8 cellular contexts compared by ENCODE assay signal in genomic region chr11:125625225-125625593, GRCh38. TPM values are rescaled to one million over a fixed set of nuclear protein-coding genes. Genes with fewer than 3 reads are reported as not detected.
DNase-seq lines count a peak whose midpoint lies in the region; ATAC-seq and TF ChIP-seq lines count a peak whose summit lies in the region.

No MANE protein-coding gene starts in this region.

- ATAC-seq in body of pancreas (peak; percentile 59), left lung (peak; percentile 54), HG02610 (IDR thresholded peaks at IDR 0.05; ENCODE audit: unreplicated experiment) (no peak)

- intact Hi-C loops in body of pancreas (cut with DNase I) (loop anchor here (10.0 kb wide), 1 partner anchor 50 kb away; no protein-coding TSS in a partner anchor), left lung (cut with DNase I) (no loop called here), transverse colon (cut with DNase I; ENCODE audit: low total_unique reads) (no loop called here)

- H3K9ac ChIP-seq in ES-I3 (ENCODE audit: low read depth, low read length) = peak overlapping the region; percentile 91

- H3K9me3 ChIP-seq in ES-I3 (ENCODE audit: control insufficient read depth, insufficient read depth, low read length) (no peaks in the 10 kb centered on the region), body of pancreas (no peaks in the 10 kb centered on the region), left lung (no peaks in the 10 kb centered on the region), transverse colon (no peaks in the 10 kb centered on the region)

- no peaks in the 10 kb centered on the region for H3K27me3 ChIP-seq in body of pancreas
- no peaks in the 10 kb centered on the region for H3K27me3 ChIP-seq in left lung
- no peaks in the 10 kb centered on the region for H3K27me3 ChIP-seq in transverse colon

- peaks cover 7% of the 10 kb centered on the region for H3K36me3 ChIP-seq in ES-I3 (ENCODE audit: insufficient read depth, low read length)
- H3K36me3 ChIP-seq in body of pancreas (replicated peaks in 1 of 2; ENCODE audit: insufficient read depth in 1 of 2, low read depth in 2 of 2) = peaks cover 4 to 10% of the 10 kb centered on the region in 2 donors
- H3K36me3 ChIP-seq in left lung = peaks cover 0 to 24% of the 10 kb centered on the region in 2 donors
- H3K36me3 ChIP-seq in transverse colon = peaks cover 0 to 14% (median 6%) of the 10 kb centered on the region in 4 donors

- 0 to 1% methylated on average over 16 of the region's 16 CpGs for WGBS in body of pancreas, 2 donors
- 0 to 3% methylated on average over 4 to 16 of the region's 16 CpGs for WGBS in transverse colon (ENCODE audit: low coverage in 1 of 2), 2 donors

- H3K4me3 ChIP-seq in body of pancreas = peak overlapping the region; percentile 11 to 53
- H3K4me3 ChIP-seq in left lung = peak overlapping the region; percentile 71 to 73
- peak overlapping the region; percentile 52 to 71 (median 58) for H3K4me3 ChIP-seq in transverse colon

- TF ChIP-seq EP300 in transverse colon (IDR thresholded peaks at IDR 0.05; ENCODE audit: low read depth) = no peak

- no peak for TF ChIP-seq POLR2A in body of pancreas (IDR thresholded peaks at IDR 0.05)
- TF ChIP-seq POLR2A in transverse colon (IDR thresholded peaks at IDR 0.05) = no peak

- H3K4me1 ChIP-seq in ES-I3 (ENCODE audit: insufficient read depth, low read length) (peaks cover 7% of the 10 kb centered on the region), body of pancreas (peaks cover 16% of the 10 kb centered on the region), left lung (peaks cover 10 to 21% of the 10 kb centered on the region in 2 donors), transverse colon (peaks cover 0 to 19% (median 17%) of the 10 kb centered on the region in 4 donors)

- DNase-seq in HT-29 (ENCODE audit: low spot score) (peak; percentile 91), body of pancreas (no peak), left lung (no peak), transverse colon (no peak), NCI-H1930 (lab: John Stamatoyannopoulos, UW) (no peak)
- DNase-seq in activated CD4-positive, CD25-positive, alpha-beta regulatory T cell treated with anti-CD3 and anti-CD28 coated beads, Interleukin-2, amount 50 U/mL, for 72 hours = no peak

- in situ Hi-C loops in transverse colon (cut with MboI; ENCODE audit: low pct_ligation_motif_present in 1 of 4, low pct_unique_long_range_greater_than_20kb in 1 of 4, low sequenced_read_pairs in 3 of 4) = no loop called here

- H3K27ac ChIP-seq in body of pancreas (peak overlapping the region; percentile 92 to 99 (median 96)), left lung (peak overlapping the region; percentile 94 to 96), transverse colon (peak overlapping the region; percentile 94 to 95 (median 94))

- no peak for TF ChIP-seq CTCF in body of pancreas (IDR thresholded peaks at IDR 0.05)
- no peak for TF ChIP-seq CTCF in left lung (IDR thresholded peaks at IDR 0.05)
- no peak for TF ChIP-seq CTCF in transverse colon (IDR thresholded peaks at IDR 0.05)

RNA-seq across cellular contexts. Expression of gene CHEK1, which starts 0.2 kb away (rescaled TPM):
- 42.1 and 45.2 TPM in 2 replicates for total RNA-seq in HT-29 (2014; rRNA removed; shearing (Covaris generic))
- 1 to 10 TPM in 1 of 2 donors, under 1 TPM in 1; 0.33 to 1.8 TPM for total RNA-seq in body of pancreas
- total RNA-seq in left lung = 10 to 100 TPM; 14.4 to 18.2 TPM
- 100 to 1,000 TPM in 1 of 4 donors, 1 to 10 TPM in 2, under 1 TPM in 1; 0.37 to 194 (median 4.3) TPM for total RNA-seq in transverse colon

RNA-seq across cellular contexts. Expression of gene STT3A, which starts 32.6 kb away (rescaled TPM):
- 175 and 176 TPM in 2 replicates for total RNA-seq in HT-29 (2014; rRNA removed; shearing (Covaris generic))
- total RNA-seq in body of pancreas (10 to 100 TPM; 22.1 to 70.3 TPM), left lung (100 to 1,000 TPM; 153 to 200 TPM), transverse colon (10 to 100 TPM; 21.7 to 73.2 (median 64.3) TPM)

RNA-seq across cellular contexts. Expression of gene ACRV1, which starts 55.4 kb away (rescaled TPM):
- not detected in 2 replicates for total RNA-seq in HT-29 (2014; rRNA removed; shearing (Covaris generic))
- not detected for total RNA-seq in body of pancreas
- not detected for total RNA-seq in left lung
- not detected for total RNA-seq in transverse colon

RNA-seq across cellular contexts. Expression of gene EI24, which starts 55.9 kb away (rescaled TPM):
- total RNA-seq in HT-29 (2014; rRNA removed; shearing (Covaris generic)) = 122 and 125 TPM in 2 replicates
- total RNA-seq in body of pancreas = 10 to 100 TPM; 63.3 to 75.2 TPM
- total RNA-seq in left lung = 10 to 100 TPM; 89.0 to 92.9 TPM
- 100 to 1,000 TPM in 1 of 4 donors, 10 to 100 TPM in 3; 53.9 to 107 (median 80.4) TPM for total RNA-seq in transverse colon
